20 cellular contexts compared by ENCODE assay signal in the genomic region with DNA sequence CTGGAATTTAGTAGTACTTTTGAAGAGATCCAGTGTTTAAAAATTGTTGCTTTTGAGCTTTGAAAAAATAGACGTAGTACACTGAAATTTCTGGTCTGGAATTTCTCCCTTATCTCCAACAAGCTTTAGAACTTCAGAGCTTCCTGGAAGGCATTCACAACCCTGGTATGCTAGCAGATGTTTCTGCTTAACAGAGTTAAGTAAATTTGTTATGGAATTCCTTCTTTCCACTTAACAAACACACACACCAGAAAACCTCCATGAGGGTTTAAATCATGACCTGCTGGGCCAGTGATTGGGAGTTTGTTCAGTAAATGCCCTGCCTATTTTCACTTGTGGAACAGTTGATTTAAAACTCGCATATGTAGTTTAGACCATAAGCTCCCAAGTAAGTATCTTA. TPM values are rescaled to one million over a fixed set of nuclear protein-coding genes. Genes with fewer than 3 reads are reported as not detected.
DNase-seq lines count a peak whose midpoint lies in the region; ATAC-seq and TF ChIP-seq lines count a peak whose summit lies in the region.
"Had no signal": no experiment of that assay in that cellular context is flagged by ENCODE, and none has a peak within 500 bp of the region (broad histone marks: within the 10 kb centered on the region; RNA-seq: fewer than 3 reads in every experiment).

No MANE protein-coding gene starts in this region.

- TF ChIP-seq POLR2A in body of pancreas (IDR thresholded peaks at IDR 0.05), result no peak

- no peaks in the 10 kb centered on the region for H3K9me3 ChIP-seq in body of pancreas

- DNase-seq in GM03348 (ENCODE audit: low spot score) (peak; percentile 65), amniotic epithelial cell (ENCODE audit: low read depth) (peak; percentile 87), fibroblast of pulmonary artery (ENCODE audit: low read depth) (peak; percentile 86), osteocyte (ENCODE audit: extremely low spot score, unreplicated experiment) (no peak), body of pancreas (no peak), GM20000 (ENCODE audit: low spot score) (no peak), middle frontal gyrus (ENCODE audit: extremely low spot score, low spot score) (no peak), activated T-cell treated with anti-CD3 and anti-CD28 coated beads for 4 hours (no peak)
- DNase-seq: activated CD4-positive, alpha-beta T cell treated with anti-CD3 and anti-CD28 coated beads for 48 hours; DMS53; erythroblast; HCEC 1CT; NCI-H1417 treated with DMSO at 0.1 percent for 48 hours; stimulated activated CD4-positive, alpha-beta T cell treated with anti-CD3 and anti-CD28 coated beads, Interleukin-12 subunit alpha, Interleukin-12 subunit beta, amount 100 ng/mL, for 4 hours; T1000 had no signal

- peaks cover 11% of the 10 kb centered on the region for H3K4me1 Mint-ChIP-seq in osteocyte (ENCODE audit: unreplicated experiment)
- H3K4me1 Mint-ChIP-seq: activated naive CD4-positive, alpha-beta T cell treated with anti-CD3 and anti-CD28 coated beads, Interleukin-2, amount 50 U/mL, for 24 hours; CD14-positive monocyte had no signal

- intact Hi-C loops in body of pancreas (cut with DNase I), result no loop called here

- no peaks in the 10 kb centered on the region for H3K4me1 ChIP-seq in body of pancreas

- no peak overlapping the region for H3K4me3 ChIP-seq in fibroblast of pulmonary artery (replicated peaks; ENCODE audit: low read depth, low read length)
- H3K4me3 ChIP-seq in body of pancreas, result no peak overlapping the region

- H3K36me3 Mint-ChIP-seq in osteocyte (ENCODE audit: unreplicated experiment), result no peaks in the 10 kb centered on the region
- H3K36me3 Mint-ChIP-seq: activated naive CD4-positive, alpha-beta T cell treated with anti-CD3 and anti-CD28 coated beads, Interleukin-2, amount 50 U/mL, for 24 hours; CD14-positive monocyte had no signal

- no peaks in the 10 kb centered on the region for H3K36me3 ChIP-seq in body of pancreas (replicated peaks in 1 of 2; ENCODE audit: insufficient read depth in 1 of 2, low read depth in 2 of 2)

- TF ChIP-seq CTCF in fibroblast of pulmonary artery (IDR thresholded peaks at IDR 0.05; ENCODE audit: low read length, missing control alignments) (no peak), osteocyte (IDR thresholded peaks at IDR 0.05) (no peak), body of pancreas (IDR thresholded peaks at IDR 0.05) (no peak), GM20000 (IDR thresholded peaks at IDR 0.05; ENCODE audit: extremely low read depth, missing control alignments) (no peak)

- peaks cover 13% of the 10 kb centered on the region for H3K27me3 Mint-ChIP-seq in osteocyte (ENCODE audit: unreplicated experiment)

- no peaks in the 10 kb centered on the region for H3K9me3 Mint-ChIP-seq in osteocyte (ENCODE audit: unreplicated experiment)
- H3K9me3 Mint-ChIP-seq: activated naive CD4-positive, alpha-beta T cell treated with anti-CD3 and anti-CD28 coated beads, Interleukin-2, amount 50 U/mL, for 24 hours had no signal

- no peak overlapping the region for H3K4me3 Mint-ChIP-seq in osteocyte (ENCODE audit: unreplicated experiment)
- H3K4me3 Mint-ChIP-seq: activated naive CD4-positive, alpha-beta T cell treated with anti-CD3 and anti-CD28 coated beads, Interleukin-2, amount 50 U/mL, for 24 hours; CD14-positive monocyte had no signal

- H3K27ac ChIP-seq in body of pancreas, result no peak overlapping the region
- H3K27ac ChIP-seq: KMS-11 had no signal

- no peaks in the 10 kb centered on the region for H3K27me3 ChIP-seq in body of pancreas

- 41 to 58% methylated on average over 2 of the region's 2 CpGs for WGBS in body of pancreas, 2 donors

- H3K27ac Mint-ChIP-seq in osteocyte (ENCODE audit: unreplicated experiment), result peak overlapping the region; percentile 14
- H3K27ac Mint-ChIP-seq: activated naive CD4-positive, alpha-beta T cell treated with anti-CD3 and anti-CD28 coated beads, Interleukin-2, amount 50 U/mL, for 24 hours; CD14-positive monocyte had no signal

- ATAC-seq in body of pancreas, result no peak
- ATAC-seq: Right ventricle myocardium inferior had no signal

RNA-seq across cellular contexts. Expression of gene ASB15, which starts 13.7 kb away (rescaled TPM):
- not detected in 2 replicates for total RNA-seq in osteocyte
- not detected for total RNA-seq in body of pancreas
- total RNA-seq: mucosa of gallbladder had no signal

RNA-seq across cellular contexts. Expression of gene LMOD2, which starts 40.3 kb away (rescaled TPM):
- total RNA-seq in osteocyte (not detected in 2 replicates), body of pancreas (not detected)
- total RNA-seq: mucosa of gallbladder had no signal

RNA-seq across cellular contexts. Expression of gene NDUFA5, which starts 57.7 kb away (rescaled TPM):
- total RNA-seq in osteocyte (56.5 and 64.7 TPM in 2 replicates), body of pancreas (10 to 100 TPM; 33.3 to 50.6 TPM)

Comparison
In these comparisons a context has a peak if more than half of its experiments do, and no peak if none do; other contexts are left out.
1. DNase-seq: peak in GM03348 (single experiment), amniotic epithelial cell (single experiment) and fibroblast of pulmonary artery (single experiment); none in osteocyte (single experiment), body of pancreas (0 of 4), GM20000 (single experiment), middle frontal gyrus (single experiment) and activated T-cell treated with anti-CD3 and anti-CD28 coated beads for 4 hours (single experiment).